14 cellular contexts compared by ENCODE assay signal in genomic region chr1:53329183-53329544, GRCh38. TPM values are rescaled to one million over a fixed set of nuclear protein-coding genes. Genes with fewer than 3 reads are reported as not detected.
DNase-seq lines count a peak whose midpoint lies in the region; ATAC-seq, FAIRE-seq and TF ChIP-seq lines count a peak whose summit lies in the region.
"Had no signal": no experiment of that assay in that cellular context is flagged by ENCODE, and none has a peak within 500 bp of the region (broad histone marks: within the 10 kb centered on the region; RNA-seq: fewer than 3 reads in every experiment).

No MANE protein-coding gene starts in this region.

- H3K27ac Mint-ChIP-seq in activated CD4-positive, alpha-beta memory T cell treated with anti-CD3 and anti-CD28 coated beads for 36 hours = no peak overlapping the region
- H3K27ac Mint-ChIP-seq in immature natural killer cell = peak overlapping the region in 2 of 6 donors; percentile 20 to 30

- no peak for TF ChIP-seq EP300 in HepG2 (IDR thresholded peaks at IDR 0.05; ENCODE audit: low read depth in 2 of 2, low read length in 2 of 2)
- TF ChIP-seq EP300 in HepG2 (CRISPR knock-in tag; IDR thresholded peaks at IDR 0.05; ENCODE audit: borderline replicate concordance) = no peak

- CTCF ChIA-PET in HepG2 (lab: Yijun Ruan, JAX; ENCODE audit: low intra/inter-chr PET ratio, low total read pairs) = no interaction called here
- CTCF ChIA-PET in activated CD4-positive, alpha-beta memory T cell treated with anti-CD3 and anti-CD28 coated beads for 36 hours (lab: Charles Lee) = no interaction called here

- H3K4me1 Mint-ChIP-seq in activated CD4-positive, alpha-beta memory T cell treated with anti-CD3 and anti-CD28 coated beads for 36 hours (ENCODE audit: low read depth) = peaks cover 19% of the 10 kb centered on the region
- peaks cover 20 to 23% of the 10 kb centered on the region in 2 donors for H3K4me1 Mint-ChIP-seq in immature natural killer cell

- 78% methylated on average over 6 of the region's 9 CpGs for WGBS in right lobe of liver (ENCODE audit: insufficient coverage, low coverage, low lambda C conversion rate, missing lambda C conversion rate)
- WGBS in HepG2 (ENCODE audit: low lambda C conversion rate) = 49% methylated on average over 8 of the region's 9 CpGs

- no peak for FAIRE-seq in HepG2 (lab: Jason Lieb, UNC)

- in situ Hi-C loops in HepG2 (cut with HindIII; ENCODE audit: extremely low pct_ligation_motif_present, low pct_unique_long_range_greater_than_20kb) = no loop called here

- no peaks in the 10 kb centered on the region for H4K20me1 ChIP-seq in HepG2 (ENCODE audit: insufficient read depth, low read length)

- H3K4me2 ChIP-seq in HepG2 (ENCODE audit: low read depth, low read length) = no peak overlapping the region

- TF ChIP-seq POLR2A in right lobe of liver (IDR thresholded peaks at IDR 0.05) = no peak
- no peak for TF ChIP-seq POLR2A in HepG2 (IDR thresholded peaks at IDR 0.05; ENCODE audit: insufficient read depth in 1 of 2, low read depth in 2 of 2, low read length in 2 of 2)

- H2AFZ ChIP-seq in HepG2 (ENCODE audit: low read length) = no peak overlapping the region

- peaks cover 21% of the 10 kb centered on the region for H3K36me3 Mint-ChIP-seq in activated CD4-positive, alpha-beta memory T cell treated with anti-CD3 and anti-CD28 coated beads for 36 hours
- H3K36me3 Mint-ChIP-seq in immature natural killer cell = peaks cover 0 to 3% (median 0%) of the 10 kb centered on the region in 3 donors

- DNase-seq in right lobe of liver (peak in 2 of 3 donors; percentile 13 to 48), HepG2 (ENCODE audit: low spot score) (no peak), immature natural killer cell (no peak), upper lobe of right lung (peak; percentile 61), NCI-H2081 treated with DMSO at 0.1 percent for 48 hours (lab: John Stamatoyannopoulos, UW) (no peak)
- no peak for DNase-seq in activated CD4-positive, alpha-beta memory T cell treated with anti-CD3 and anti-CD28 coated beads for 36 hours
- DNase-seq: activated CD4-positive, alpha-beta T cell treated with anti-CD3 and anti-CD28 coated beads, Interleukin-2, amount 50 U/mL, for 4 hours; BE2C; effector CD8-positive, alpha-beta T cell; NCI-H1436; stimulated activated naive CD8-positive, alpha-beta T cell treated with anti-CD3 and anti-CD28 coated beads, Interleukin-15, amount 100 ng/mL, for 72 hours had no signal

- intact Hi-C loops in right lobe of liver (cut with DNase I) = no loop called here
- intact Hi-C loops in HepG2 (cut with micrococcal nuclease; ENCODE audit: unreplicated experiment) = no loop called here
- intact Hi-C loops in activated CD4-positive, alpha-beta memory T cell treated with anti-CD3 and anti-CD28 coated beads for 36 hours (cut with micrococcal nuclease) = loop anchor here (5.0 kb wide), 2 partner anchors 132 to 618 kb away; partner anchors contain the start of genes CPT2, IFT25 and LRRC42
- intact Hi-C loops in upper lobe of right lung (cut with DNase I) = no loop called here

- peaks cover 0 to 8% of the 10 kb centered on the region in 2 donors for H3K27me3 ChIP-seq in right lobe of liver
- H3K27me3 ChIP-seq in HepG2 (ENCODE audit: control insufficient read depth in 1 of 2, insufficient read depth in 2 of 2, low read length in 2 of 2) = peaks cover 0 to 38% of the 10 kb centered on the region in 2 experiments; a peak in 4 of 5 replicates
- no peaks in the 10 kb centered on the region for H3K27me3 ChIP-seq in upper lobe of right lung
- H3K27me3 ChIP-seq: BE2C, gastrocnemius medialis had no signal

- no peaks in the 10 kb centered on the region for H3K9me3 ChIP-seq in right lobe of liver
- H3K9me3 ChIP-seq in HepG2 (ENCODE audit: low read length) = no peaks in the 10 kb centered on the region
- no peaks in the 10 kb centered on the region for H3K9me3 ChIP-seq in upper lobe of right lung
- H3K9me3 ChIP-seq: BE2C, gastrocnemius medialis had no signal

- POLR2A ChIA-PET in HepG2 (lab: Yijun Ruan, JAX) = no interaction called here
- POLR2A ChIA-PET in activated CD4-positive, alpha-beta memory T cell treated with anti-CD3 and anti-CD28 coated beads for 36 hours (lab: Charles Lee) = no interaction called here

- no peak for ATAC-seq in right lobe of liver
- no peak for ATAC-seq in HepG2
- ATAC-seq in upper lobe of right lung = no peak
- ATAC-seq in HG02623 (IDR thresholded peaks at IDR 0.05; ENCODE audit: unreplicated experiment) = no peak
- no peak for ATAC-seq in HG02981 (IDR thresholded peaks at IDR 0.05; ENCODE audit: unreplicated experiment)
- ATAC-seq: gastrocnemius medialis; stimulated activated naive CD8-positive, alpha-beta T cell treated with anti-CD3 and anti-CD28 coated beads, Interleukin-15, amount 100 ng/mL, for 72 hours had no signal

- no peaks in the 10 kb centered on the region for H3K36me3 ChIP-seq in right lobe of liver
- peaks cover 0 to 9% of the 10 kb centered on the region in 2 experiments; a peak in 2 of 5 replicates for H3K36me3 ChIP-seq in HepG2 (replicated peaks in 1 of 2; ENCODE audit: control insufficient read depth in 1 of 2, insufficient read depth in 2 of 2, low read length in 2 of 2)
- no peaks in the 10 kb centered on the region for H3K36me3 ChIP-seq in upper lobe of right lung
- H3K36me3 ChIP-seq: gastrocnemius medialis had no signal

- H3K27ac ChIP-seq in right lobe of liver (no peak overlapping the region), HepG2 (ENCODE audit: extremely low read length, insufficient read depth, low read length) (no peak overlapping the region), upper lobe of right lung (no peak overlapping the region)
- H3K27ac ChIP-seq: gastrocnemius medialis had no signal

- no peaks in the 10 kb centered on the region for H3K27me3 Mint-ChIP-seq in activated CD4-positive, alpha-beta memory T cell treated with anti-CD3 and anti-CD28 coated beads for 36 hours
- H3K27me3 Mint-ChIP-seq in immature natural killer cell (ENCODE audit: low read depth in 3 of 3) = peaks cover 4 to 13% (median 7%) of the 10 kb centered on the region in 3 donors
- H3K27me3 Mint-ChIP-seq: stimulated activated naive CD8-positive, alpha-beta T cell treated with anti-CD3 and anti-CD28 coated beads, Interleukin-15, amount 100 ng/mL, for 72 hours had no signal

- BruUV-seq in HepG2 (replicated peaks; lab: Mats Ljungman, UMichigan) = no TSS peak

- peaks cover 17% of the 10 kb centered on the region for H3K79me2 ChIP-seq in HepG2 (ENCODE audit: insufficient read depth, low read length)

- TF ChIP-seq CTCF in right lobe of liver (IDR thresholded peaks at IDR 0.05) (no peak), HepG2 (CRISPR knock-in tag; IDR thresholded peaks at IDR 0.05) (no peak), upper lobe of right lung (IDR thresholded peaks at IDR 0.05) (no peak)

- no peak overlapping the region for H3K9ac ChIP-seq in HepG2 (ENCODE audit: insufficient read depth, low read depth, low read length)

- H3K4me1 ChIP-seq in right lobe of liver (peaks cover 0 to 19% (median 6%) of the 10 kb centered on the region in 4 donors), HepG2 (ENCODE audit: insufficient read depth, low read length) (peaks cover 25% of the 10 kb centered on the region), upper lobe of right lung (peaks cover 22% of the 10 kb centered on the region)
- H3K4me1 ChIP-seq: BE2C had no signal

- H3K4me3 ChIP-seq in right lobe of liver (no peak overlapping the region), HepG2 (replicated peaks in 1 of 3; ENCODE audit: insufficient read depth in 1 of 3, low read depth in 2 of 3, low read length in 3 of 3) (no peak overlapping the region), upper lobe of right lung (no peak overlapping the region)
- H3K4me3 ChIP-seq: gastrocnemius medialis had no signal

- peak overlapping the region; percentile 55 for H3K4me3 Mint-ChIP-seq in activated CD4-positive, alpha-beta memory T cell treated with anti-CD3 and anti-CD28 coated beads for 36 hours
- peak overlapping the region in 4 of 5 donors; percentile 40 to 63 (median 57) for H3K4me3 Mint-ChIP-seq in immature natural killer cell

- H3K9me3 Mint-ChIP-seq in activated CD4-positive, alpha-beta memory T cell treated with anti-CD3 and anti-CD28 coated beads for 36 hours = no peaks in the 10 kb centered on the region
- no peaks in the 10 kb centered on the region for H3K9me3 Mint-ChIP-seq in immature natural killer cell
- H3K9me3 Mint-ChIP-seq: stimulated activated naive CD8-positive, alpha-beta T cell treated with anti-CD3 and anti-CD28 coated beads, Interleukin-15, amount 100 ng/mL, for 72 hours had no signal

- no peak for TF ChIP-seq RAD21 in HepG2 (CRISPR knock-in tag; IDR thresholded peaks at IDR 0.05)

TF ChIP-seq in HepG2, 621 proteins besides CTCF, POLR2A, EP300 and RAD21 (continues in another document):
- TF ChIP-seq ZNF225 (CRISPR knock-in tag; IDR thresholded peaks at IDR 0.05) = no peak
- no peak for TF ChIP-seq ZNF776 (CRISPR knock-in tag; IDR thresholded peaks at IDR 0.05)
- TF ChIP-seq TBP (CRISPR knock-in tag; IDR thresholded peaks at IDR 0.05) = no peak

RNA-seq across cellular contexts. Expression of gene LRP8, which starts 1.3 kb away (rescaled TPM):
- total RNA-seq in right lobe of liver (1 to 10 TPM in 2 of 6 experiments, under 1 TPM in 4; 0.21 to 1.2 (median 0.56) TPM), HepG2 (2016; rRNA removed; fragmentation: Illumina TruSeq; extraction: Trizol) (7.7 and 17.4 TPM in 2 replicates), upper lobe of right lung (11.6 TPM)
- total RNA-seq in HepG2 (2016; cell fraction: cytosol; rRNA removed; fragmentation: Illumina TruSeq; extraction: Trizol; ENCODE audit: low read depth) = 2.2 and 4.4 TPM in 2 replicates
- 8.1 and 18.8 TPM in 2 replicates for total RNA-seq in HepG2 (2016; cell fraction: insoluble cytoplasmic fraction; rRNA removed; fragmentation: Illumina TruSeq; extraction: Trizol)
- total RNA-seq in HepG2 (2016; cell fraction: membrane; rRNA removed; fragmentation: Illumina TruSeq; extraction: Trizol) = 7.6 and 8.8 TPM in 2 replicates
- total RNA-seq in HepG2 (2016; cell fraction: nucleus; rRNA removed; fragmentation: Illumina TruSeq; extraction: Trizol) = 30.3 and 33.7 TPM in 2 replicates
- polyA plus RNA-seq in HepG2 (2011; rRNA removed) (17.3 and 20.6 TPM in 2 replicates), immature natural killer cell (1 to 10 TPM in 2 of 3 donors, under 1 TPM in 1; 0.86 to 3.4 (median 1.1) TPM)
- polyA plus RNA-seq in HepG2 (2011; cell fraction: cytosol; rRNA removed) = 10.8 and 12.1 TPM in 2 replicates
- 64.4 and 71.0 TPM in 2 replicates for polyA plus RNA-seq in HepG2 (2011; cell fraction: nucleus; rRNA removed)
- 6.2 and 8.4 TPM in 2 replicates for polyA plus RNA-seq in HepG2 (2012)
- 1.1 and 2.0 TPM in 2 replicates for polyA plus RNA-seq in HepG2 (2016; cell fraction: cytosol; fragmentation: Illumina TruSeq; extraction: Trizol; ENCODE audit: low read depth)
- polyA plus RNA-seq in HepG2 (2016; cell fraction: insoluble cytoplasmic fraction; fragmentation: Illumina TruSeq; extraction: Trizol; ENCODE audit: low read depth) = 7.4 and 8.7 TPM in 2 replicates
- polyA plus RNA-seq in HepG2 (2016; cell fraction: membrane; fragmentation: Illumina TruSeq; extraction: Trizol; ENCODE audit: low read depth) = 3.9 and 4.9 TPM in 2 replicates
- polyA plus RNA-seq in HepG2 (2016; cell fraction: nucleus; fragmentation: Illumina TruSeq; extraction: Trizol; ENCODE audit: insufficient read depth, low read depth) = 51.0 and 61.4 TPM in 2 replicates
- 30.5 and 280 TPM in 2 replicates for polyA minus RNA-seq in HepG2 (2011; rRNA and poly(A)+ RNA removed; ENCODE audit: low replicate concordance)
- 8.3 and 9.2 TPM in 2 replicates for polyA minus RNA-seq in HepG2 (2011; cell fraction: cytosol; rRNA and poly(A)+ RNA removed)
- 28.8 and 29.9 TPM in 2 replicates for polyA minus RNA-seq in HepG2 (2011; cell fraction: nucleus; rRNA and poly(A)+ RNA removed)
- 10 to 100 TPM; 38.6 to 38.8 TPM for total RNA-seq in activated CD4-positive, alpha-beta memory T cell treated with anti-CD3 and anti-CD28 coated beads for 36 hours

Comparison
In these comparisons a context has a peak if more than half of its experiments do, and no peak if none do; other contexts are left out.
1. DNase-seq: peak in right lobe of liver (2 of 3) and upper lobe of right lung (single experiment); none in HepG2 (single experiment), activated CD4-positive, alpha-beta memory T cell treated with anti-CD3 and anti-CD28 coated beads for 36 hours (single experiment), immature natural killer cell (0 of 3) and NCI-H2081 treated with DMSO at 0.1 percent for 48 hours (single experiment).